ENCODE assay signal across 17 cellular contexts in genomic region chr4:13329963-13330362, GRCh38.
DNase-seq lines count a peak whose midpoint lies in the region; ATAC-seq lines count a peak whose summit lies in the region.
"Had no signal": no experiment of that assay in that cellular context is flagged by ENCODE, and none has a peak within 500 bp of the region (broad histone marks: within the 10 kb centered on the region; RNA-seq: fewer than 3 reads in every experiment).

No MANE protein-coding gene starts in this region.

- ATAC-seq in GM18511 (IDR thresholded peaks at IDR 0.05; ENCODE audit: unreplicated experiment) (peak; percentile 68), HG03342 (IDR thresholded peaks at IDR 0.05; ENCODE audit: unreplicated experiment) (no peak), GM19467 (IDR thresholded peaks at IDR 0.05; ENCODE audit: unreplicated experiment) (no peak)
- ATAC-seq: left cardiac atrium, sciatic nerve had no signal

- DNase-seq in NCI-H2029 treated with DMSO at 0.1 percent for 48 hours (lab: John Stamatoyannopoulos, UW) (peak; percentile 54), astrocyte of the hippocampus (ENCODE audit: low read depth, low spot score) (peak; percentile 58), kidney tubule cell (ENCODE audit: low spot score) (peak; percentile 49), hippocampal formation (lab: John Stamatoyannopoulos, UW) (no peak)
- no peak for DNase-seq in activated naive CD4-positive, alpha-beta T cell treated with anti-CD3 and anti-CD28 coated beads, Interleukin-2, amount 50 U/mL, for 16 hours
- DNase-seq: activated CD4-positive, alpha-beta T cell treated with anti-CD3 and anti-CD28 coated beads, Interleukin-2, amount 10 ng/mL, durations not matched to agents 24 days and 14 days; activated effector memory CD4-positive, alpha-beta T cell treated with anti-CD3 and anti-CD28 coated beads, Interleukin-2, amount 50 U/mL, for 16 hours; CD8-positive, alpha-beta memory T cell; central memory CD4-positive, alpha-beta T cell; Kasumi-1; left cardiac atrium; NCI-H82; thyroid gland had no signal

Comparison
In these comparisons a context has a peak if more than half of its experiments do, and no peak if none do; other contexts are left out.
1. DNase-seq: peak in NCI-H2029 treated with DMSO at 0.1 percent for 48 hours (single experiment), astrocyte of the hippocampus (single experiment) and kidney tubule cell (single experiment); none in hippocampal formation (0 of 2) and activated naive CD4-positive, alpha-beta T cell treated with anti-CD3 and anti-CD28 coated beads, Interleukin-2, amount 50 U/mL, for 16 hours (single experiment).